ENCODE assay signal across 16 cellular contexts in the genomic region with DNA sequence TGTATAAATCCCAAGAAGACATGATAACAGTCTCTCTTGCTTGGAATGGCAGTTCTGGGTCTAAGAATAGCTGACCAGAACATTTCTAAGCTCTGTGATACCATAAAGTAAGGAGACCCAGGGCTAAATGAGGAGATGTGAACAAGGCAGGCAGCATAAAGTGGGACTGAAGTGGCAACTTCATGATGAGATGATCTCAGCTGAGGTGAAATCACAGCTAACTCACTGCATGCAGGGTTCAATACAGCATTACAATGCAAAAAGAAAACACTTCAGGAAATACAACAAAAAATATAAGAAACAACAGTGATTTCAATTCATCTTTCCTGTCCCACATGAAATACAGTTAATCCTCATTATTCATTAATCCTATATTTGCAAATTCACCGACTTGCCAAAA. TPM values are rescaled to one million over a fixed set of nuclear protein-coding genes. Genes with fewer than 3 reads are reported as not detected.
"Had no signal": no experiment of that assay in that cellular context is flagged by ENCODE, and none has a peak within 500 bp of the region (broad histone marks: within the 10 kb centered on the region; RNA-seq: fewer than 3 reads in every experiment).

No MANE protein-coding gene starts in this region.

- H3K4me3 ChIP-seq: mucosa of descending colon had no signal

- H3K27ac ChIP-seq: neutrophil had no signal

- H3K9me3 Mint-ChIP-seq: activated naive CD8-positive, alpha-beta T cell treated with anti-CD3 and anti-CD28 coated beads, Interleukin-2, amount 50 U/mL, for 24 hours; activated T-helper 17 cell treated with anti-CD3 and anti-CD28 coated beads, Interleukin-2, amount 50 U/mL, for 72 hours; stimulated activated memory B cell treated with anti-CD40 and anti-IgM and Interleukin-4, amounts not matched to agents 10 μg/mL and 1 μg/mL and 100 μg/mL, for 72 hours; T-helper 2 cell treated with Interferon-gamma antibody and Interleukin-4, amounts not matched to agents 5 μg/mL and 100 μg/mL, for 36 hours had no signal

- DNase-seq: activated CD4-positive, CD25-positive, alpha-beta regulatory T cell treated with anti-CD3 and anti-CD28 coated beads, Interleukin-2, amount 50 U/mL, for 72 hours; activated naive CD4-positive, alpha-beta T cell treated with Interleukin-2 at 50 U/mL for 16 hours; activated naive CD8-positive, alpha-beta T cell treated with anti-CD3 and anti-CD28 coated beads, Interleukin-2, amount 50 U/mL, for 24 hours; aorta; head of caudate nucleus; mucosa of descending colon; naive thymus-derived CD4-positive, alpha-beta T cell; retina; stimulated activated CD4-positive, alpha-beta T cell treated with anti-CD3 and anti-CD28 coated beads, Interleukin-2, amount 100 ng/mL, for 48 hours had no signal

- H3K27me3 ChIP-seq: neutrophil had no signal

- H3K27ac Mint-ChIP-seq: activated naive CD8-positive, alpha-beta T cell treated with anti-CD3 and anti-CD28 coated beads, Interleukin-2, amount 50 U/mL, for 24 hours; activated T-helper 17 cell treated with anti-CD3 and anti-CD28 coated beads, Interleukin-2, amount 50 U/mL, for 72 hours; naive thymus-derived CD4-positive, alpha-beta T cell; stimulated activated memory B cell treated with anti-CD40 and anti-IgM and Interleukin-4, amounts not matched to agents 10 μg/mL and 1 μg/mL and 100 μg/mL, for 72 hours; T-helper 2 cell treated with Interferon-gamma antibody and Interleukin-4, amounts not matched to agents 5 μg/mL and 100 μg/mL, for 36 hours had no signal

- H3K9me3 ChIP-seq: mucosa of descending colon, neutrophil had no signal

- ATAC-seq: activated naive CD8-positive, alpha-beta T cell treated with anti-CD3 and anti-CD28 coated beads, Interleukin-2, amount 50 U/mL, for 24 hours; activated T-helper 17 cell treated with anti-CD3 and anti-CD28 coated beads, Interleukin-2, amount 50 U/mL, for 72 hours; naive thymus-derived CD4-positive, alpha-beta T cell; stimulated activated memory B cell treated with anti-CD40 and anti-IgM and Interleukin-4, amounts not matched to agents 10 μg/mL and 1 μg/mL and 100 μg/mL, for 72 hours had no signal

- H3K4me1 Mint-ChIP-seq: activated naive CD8-positive, alpha-beta T cell treated with anti-CD3 and anti-CD28 coated beads, Interleukin-2, amount 50 U/mL, for 24 hours; activated T-helper 17 cell treated with anti-CD3 and anti-CD28 coated beads, Interleukin-2, amount 50 U/mL, for 72 hours; naive thymus-derived CD4-positive, alpha-beta T cell; stimulated activated memory B cell treated with anti-CD40 and anti-IgM and Interleukin-4, amounts not matched to agents 10 μg/mL and 1 μg/mL and 100 μg/mL, for 72 hours had no signal

- H3K4me3 Mint-ChIP-seq: activated naive CD8-positive, alpha-beta T cell treated with anti-CD3 and anti-CD28 coated beads, Interleukin-2, amount 50 U/mL, for 24 hours; activated T-helper 17 cell treated with anti-CD3 and anti-CD28 coated beads, Interleukin-2, amount 50 U/mL, for 72 hours; naive thymus-derived CD4-positive, alpha-beta T cell; stimulated activated memory B cell treated with anti-CD40 and anti-IgM and Interleukin-4, amounts not matched to agents 10 μg/mL and 1 μg/mL and 100 μg/mL, for 72 hours; T-helper 2 cell treated with Interferon-gamma antibody and Interleukin-4, amounts not matched to agents 5 μg/mL and 100 μg/mL, for 36 hours had no signal

- H3K27me3 Mint-ChIP-seq: activated naive CD8-positive, alpha-beta T cell treated with anti-CD3 and anti-CD28 coated beads, Interleukin-2, amount 50 U/mL, for 24 hours; activated T-helper 17 cell treated with anti-CD3 and anti-CD28 coated beads, Interleukin-2, amount 50 U/mL, for 72 hours; naive thymus-derived CD4-positive, alpha-beta T cell; stimulated activated memory B cell treated with anti-CD40 and anti-IgM and Interleukin-4, amounts not matched to agents 10 μg/mL and 1 μg/mL and 100 μg/mL, for 72 hours had no signal

RNA-seq across cellular contexts. Expression of a gene that starts 47.8 kb away (rescaled TPM):
- total RNA-seq: dermis microvascular lymphatic vessel endothelial cell, lung microvascular endothelial cell, ureter had no signal
- polyA plus RNA-seq: aorta had no signal
